In genomic region chr17:18921912-18922451, GRCh38 we compare ENCODE assay signal across 9 cellular contexts. TPM values are rescaled to one million over a fixed set of nuclear protein-coding genes. Genes with fewer than 3 reads are reported as not detected.
DNase-seq lines count a peak whose midpoint lies in the region; ATAC-seq and TF ChIP-seq lines count a peak whose summit lies in the region.
"Had no signal": no experiment of that assay in that cellular context is flagged by ENCODE, and none has a peak within 500 bp of the region (broad histone marks: within the 10 kb centered on the region; RNA-seq: fewer than 3 reads in every experiment).

No MANE protein-coding gene starts in this region.

- peaks cover 51% of the 10 kb centered on the region for H3K4me1 Mint-ChIP-seq in activated CD4-positive, alpha-beta T cell treated with anti-CD3 and anti-CD28 coated beads, Interleukin-2, amount 10 ng/mL, durations not matched to agents 24 days and 14 days
- peaks cover 10% of the 10 kb centered on the region for H3K4me1 Mint-ChIP-seq in nephron progenitor cell

- DNase-seq in activated CD4-positive, alpha-beta T cell treated with anti-CD3 and anti-CD28 coated beads, Interleukin-2, amount 10 ng/mL, durations not matched to agents 24 days and 14 days = peak; percentile 69
- DNase-seq in activated CD4-positive, alpha-beta T cell treated with anti-CD3 and anti-CD28 coated beads for 1 hour = no peak
- peak; percentile 30 to 41 for DNase-seq in activated CD4-positive, alpha-beta T cell treated with anti-CD3 and anti-CD28 coated beads, Interleukin-2, amount 50 U/mL, for 48 hours
- no peak for DNase-seq in nephron progenitor cell
- DNase-seq in BE2C = no peak
- no peak for DNase-seq in NCI-H2227 (lab: John Stamatoyannopoulos, UW; ENCODE audit: unreplicated experiment)
- no peak for DNase-seq in NCI-H2081 (lab: John Stamatoyannopoulos, UW)

- H3K9me3 Mint-ChIP-seq in activated CD4-positive, alpha-beta T cell treated with anti-CD3 and anti-CD28 coated beads, Interleukin-2, amount 10 ng/mL, durations not matched to agents 24 days and 14 days = no peaks in the 10 kb centered on the region
- no peaks in the 10 kb centered on the region for H3K9me3 Mint-ChIP-seq in nephron progenitor cell
- H3K9me3 Mint-ChIP-seq: neural crest cell had no signal

- no peak overlapping the region for H3K4me3 ChIP-seq in BE2C (ENCODE audit: low read depth, low read length)

- no peaks in the 10 kb centered on the region for H3K36me3 ChIP-seq in BE2C

- H3K27me3 Mint-ChIP-seq in activated CD4-positive, alpha-beta T cell treated with anti-CD3 and anti-CD28 coated beads, Interleukin-2, amount 10 ng/mL, durations not matched to agents 24 days and 14 days = no peaks in the 10 kb centered on the region
- H3K27me3 Mint-ChIP-seq in nephron progenitor cell (ENCODE audit: low read depth, poor library complexity) = no peaks in the 10 kb centered on the region

- H3K27ac Mint-ChIP-seq in activated CD4-positive, alpha-beta T cell treated with anti-CD3 and anti-CD28 coated beads, Interleukin-2, amount 10 ng/mL, durations not matched to agents 24 days and 14 days = peak overlapping the region; percentile 90
- H3K27ac Mint-ChIP-seq in nephron progenitor cell = peak overlapping the region; percentile 70

- no peak for TF ChIP-seq CTCF in nephron progenitor cell (IDR thresholded peaks at IDR 0.05)
- TF ChIP-seq CTCF in BE2C (IDR thresholded peaks at IDR 0.05; ENCODE audit: low read depth, low read length) = no peak

- peak; percentile 59 for ATAC-seq in HG03066 (IDR thresholded peaks at IDR 0.05; ENCODE audit: low read depth, unreplicated experiment)

- no peaks in the 10 kb centered on the region for H3K27me3 ChIP-seq in BE2C

- H3K36me3 Mint-ChIP-seq in activated CD4-positive, alpha-beta T cell treated with anti-CD3 and anti-CD28 coated beads, Interleukin-2, amount 10 ng/mL, durations not matched to agents 24 days and 14 days (ENCODE audit: low read depth) = peaks cover 36% of the 10 kb centered on the region
- H3K36me3 Mint-ChIP-seq in nephron progenitor cell (ENCODE audit: low read depth) = peaks cover 45% of the 10 kb centered on the region

- no peaks in the 10 kb centered on the region for H3K9me3 ChIP-seq in BE2C

- intact Hi-C loops in activated CD4-positive, alpha-beta T cell treated with anti-CD3 and anti-CD28 coated beads, Interleukin-2, amount 10 ng/mL, durations not matched to agents 24 days and 14 days (cut with micrococcal nuclease) = loop anchor here (1.0 kb wide), 2 partner anchors 21 to 62 kb away; no protein-coding TSS in a partner anchor

- peak overlapping the region; percentile 64 for H3K4me3 Mint-ChIP-seq in activated CD4-positive, alpha-beta T cell treated with anti-CD3 and anti-CD28 coated beads, Interleukin-2, amount 10 ng/mL, durations not matched to agents 24 days and 14 days
- no peak overlapping the region for H3K4me3 Mint-ChIP-seq in nephron progenitor cell
- H3K4me3 Mint-ChIP-seq: neural crest cell had no signal

- H3K4me1 ChIP-seq in BE2C = peaks cover 3% of the 10 kb centered on the region; the same call in 1 of the 2 replicates

RNA-seq across cellular contexts. Expression of gene SLC5A10, which starts 30.0 kb away (rescaled TPM):
- total RNA-seq in activated CD4-positive, alpha-beta T cell treated with anti-CD3 and anti-CD28 coated beads, Interleukin-2, amount 10 ng/mL, durations not matched to agents 24 days and 14 days = not detected in 2 replicates
- not detected for polyA plus RNA-seq in BE2C (2012; ENCODE audit: insufficient read depth, insufficient read length, low read depth)
- total RNA-seq: neural crest cell had no signal

Comparison
In these comparisons a context has a peak if more than half of its experiments do, and no peak if none do; other contexts are left out.
1. DNase-seq: peak in activated CD4-positive, alpha-beta T cell treated with anti-CD3 and anti-CD28 coated beads, Interleukin-2, amount 10 ng/mL, durations not matched to agents 24 days and 14 days (single experiment) and activated CD4-positive, alpha-beta T cell treated with anti-CD3 and anti-CD28 coated beads, Interleukin-2, amount 50 U/mL, for 48 hours (2 of 2); none in activated CD4-positive, alpha-beta T cell treated with anti-CD3 and anti-CD28 coated beads for 1 hour (single experiment), nephron progenitor cell (single experiment), BE2C (single experiment), NCI-H2227 (single experiment) and NCI-H2081 (0 of 2).